Comparison of ENCODE assay signal across 1 cellular context in the genomic region with DNA sequence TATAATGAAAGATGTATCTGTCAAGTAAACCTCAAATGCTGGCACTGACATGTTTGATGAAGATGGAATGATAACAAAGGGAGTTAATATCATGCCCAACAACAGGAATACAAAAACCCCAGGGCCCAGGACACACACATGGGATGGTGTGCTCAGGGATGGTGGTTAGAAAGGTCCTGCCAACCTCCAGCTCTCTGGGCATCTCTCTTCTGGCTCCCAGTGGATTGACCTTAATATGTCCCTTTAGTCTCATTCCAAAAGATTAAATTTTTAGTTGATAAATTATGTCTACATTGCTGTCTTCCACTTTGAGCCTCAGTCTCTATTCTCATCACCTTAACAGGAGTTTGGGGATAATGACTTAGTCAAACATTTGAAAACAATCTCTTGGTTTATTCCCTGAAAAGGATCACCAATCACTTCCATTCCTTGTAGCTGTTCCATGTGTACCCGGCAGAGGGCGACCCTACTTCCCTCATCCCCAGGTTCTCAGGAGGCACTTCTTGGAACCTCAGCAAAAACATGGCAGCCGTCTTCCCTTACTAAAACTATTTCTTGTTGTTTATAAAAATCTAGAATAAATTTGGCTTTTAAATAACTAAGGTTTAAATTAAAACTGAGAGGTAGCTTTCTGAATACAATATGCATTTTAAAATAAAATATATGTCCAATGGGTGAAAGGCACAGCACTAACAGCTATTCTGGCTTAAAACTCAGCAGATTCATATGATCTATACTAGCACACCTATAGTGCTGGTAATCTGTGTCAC.
TF ChIP-seq lines count a peak whose summit lies in the region.

No MANE protein-coding gene starts in this region.

TF ChIP-seq in neural cell, 6 proteins besides CTCF, POLR2A, EP300 and RAD21 (continued from another document):
- TF ChIP-seq, protein P1, sequence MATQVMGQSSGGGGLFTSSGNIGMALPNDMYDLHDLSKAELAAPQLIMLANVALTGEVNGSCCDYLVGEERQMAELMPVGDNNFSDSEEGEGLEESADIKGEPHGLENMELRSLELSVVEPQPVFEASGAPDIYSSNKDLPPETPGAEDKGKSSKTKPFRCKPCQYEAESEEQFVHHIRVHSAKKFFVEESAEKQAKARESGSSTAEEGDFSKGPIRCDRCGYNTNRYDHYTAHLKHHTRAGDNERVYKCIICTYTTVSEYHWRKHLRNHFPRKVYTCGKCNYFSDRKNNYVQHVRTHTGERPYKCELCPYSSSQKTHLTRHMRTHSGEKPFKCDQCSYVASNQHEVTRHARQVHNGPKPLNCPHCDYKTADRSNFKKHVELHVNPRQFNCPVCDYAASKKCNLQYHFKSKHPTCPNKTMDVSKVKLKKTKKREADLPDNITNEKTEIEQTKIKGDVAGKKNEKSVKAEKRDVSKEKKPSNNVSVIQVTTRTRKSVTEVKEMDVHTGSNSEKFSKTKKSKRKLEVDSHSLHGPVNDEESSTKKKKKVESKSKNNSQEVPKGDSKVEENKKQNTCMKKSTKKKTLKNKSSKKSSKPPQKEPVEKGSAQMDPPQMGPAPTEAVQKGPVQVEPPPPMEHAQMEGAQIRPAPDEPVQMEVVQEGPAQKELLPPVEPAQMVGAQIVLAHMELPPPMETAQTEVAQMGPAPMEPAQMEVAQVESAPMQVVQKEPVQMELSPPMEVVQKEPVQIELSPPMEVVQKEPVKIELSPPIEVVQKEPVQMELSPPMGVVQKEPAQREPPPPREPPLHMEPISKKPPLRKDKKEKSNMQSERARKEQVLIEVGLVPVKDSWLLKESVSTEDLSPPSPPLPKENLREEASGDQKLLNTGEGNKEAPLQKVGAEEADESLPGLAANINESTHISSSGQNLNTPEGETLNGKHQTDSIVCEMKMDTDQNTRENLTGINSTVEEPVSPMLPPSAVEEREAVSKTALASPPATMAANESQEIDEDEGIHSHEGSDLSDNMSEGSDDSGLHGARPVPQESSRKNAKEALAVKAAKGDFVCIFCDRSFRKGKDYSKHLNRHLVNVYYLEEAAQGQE (IDR thresholded peaks at IDR 0.05; ENCODE audit: borderline replicate concordance), result no peak
